In genomic region chr19:4986056-4986455, GRCh38 we compare ENCODE assay signal across 14 cellular contexts. TPM values are rescaled to one million over a fixed set of nuclear protein-coding genes. Genes with fewer than 3 reads are reported as not detected.
DNase-seq lines count a peak whose midpoint lies in the region; ATAC-seq and TF ChIP-seq lines count a peak whose summit lies in the region.
"Had no signal": no experiment of that assay in that cellular context is flagged by ENCODE, and none has a peak within 500 bp of the region (broad histone marks: within the 10 kb centered on the region; RNA-seq: fewer than 3 reads in every experiment).

No MANE protein-coding gene starts in this region.

- peak overlapping the region; percentile 30; the same call in 1 of the 2 replicates for H3K4me2 ChIP-seq in OCI-LY1 (ENCODE audit: low read length)

- peaks cover 60% of the 10 kb centered on the region for H3K4me1 ChIP-seq in OCI-LY1 (ENCODE audit: insufficient read depth, low read length, severe bottlenecking)
- H3K4me1 ChIP-seq in mesodermal cell (ENCODE audit: control insufficient read depth, insufficient read depth, low read length, poor library complexity, severe bottlenecking), result peaks cover 38% of the 10 kb centered on the region
- H3K4me1 ChIP-seq in sigmoid colon, result peaks cover 0 to 68% (median 46%) of the 10 kb centered on the region in 4 donors
- H3K4me1 ChIP-seq: HAP-1 had no signal

- H3K27me3 ChIP-seq in OCI-LY1 (ENCODE audit: insufficient read depth, low read length) (no peaks in the 10 kb centered on the region), sigmoid colon (no peaks in the 10 kb centered on the region)

- intact Hi-C loops in sigmoid colon (cut with DNase I), result loop anchor here (5.0 kb wide), 1 partner anchor 41 kb away; no protein-coding TSS in a partner anchor

- 0 out of 2 replicates have a peak, but pooled peaks cover 12% of the 10 kb centered on the region for H3K79me2 ChIP-seq in OCI-LY1 (ENCODE audit: insufficient read depth, low read length)

- no peak for TF ChIP-seq POLR2A in sigmoid colon (IDR thresholded peaks at IDR 0.05)

- 90 to 91% methylated on average over 16 to 19 of the region's 19 CpGs for WGBS in mesodermal cell (ENCODE audit: insufficient coverage in 2 of 2), 2 experiments
- 94 to 95% methylated on average over 19 of the region's 19 CpGs for WGBS in sigmoid colon, 2 donors

- H3K4me3 ChIP-seq in OCI-LY1 (ENCODE audit: low read depth, low read length, poor library complexity, severe bottlenecking), result no peak overlapping the region
- no peak overlapping the region for H3K4me3 ChIP-seq in mesodermal cell (ENCODE audit: extremely low read depth, insufficient read depth, low read length, poor library complexity, severe bottlenecking)
- H3K4me3 ChIP-seq in sigmoid colon, result no peak overlapping the region
- H3K4me3 ChIP-seq: HAP-1 had no signal

- no peak overlapping the region for H2AFZ ChIP-seq in OCI-LY1 (ENCODE audit: low read length)

- H3K9ac ChIP-seq in OCI-LY1 (ENCODE audit: low read length), result no peak overlapping the region; the same call in 1 of the 2 replicates

- TF ChIP-seq CTCF in C4-2B (conservative IDR thresholded peaks at IDR 0.05) (no peak), OCI-LY1 (IDR thresholded peaks at IDR 0.05; ENCODE audit: low read length) (no peak), sigmoid colon (IDR thresholded peaks at IDR 0.05) (no peak)

- H3K9me3 ChIP-seq in OCI-LY1 (ENCODE audit: low read length) (no peaks in the 10 kb centered on the region), mesodermal cell (ENCODE audit: control insufficient read depth, low read length) (no peaks in the 10 kb centered on the region), sigmoid colon (no peaks in the 10 kb centered on the region)
- H3K9me3 ChIP-seq: HAP-1 had no signal

- no peak for ATAC-seq in GM19035 (IDR thresholded peaks at IDR 0.05; ENCODE audit: unreplicated experiment)
- ATAC-seq: Panc1 had no signal

- no peak for DNase-seq in sigmoid colon
- no peak for DNase-seq in HCEC 1CT
- no peak for DNase-seq in NCI-H128 (lab: John Stamatoyannopoulos, UW; ENCODE audit: unreplicated experiment)
- DNase-seq: CD4-positive, alpha-beta memory T cell; KBM-7; NCI-H2081 treated with DMSO at 0.1 percent for 48 hours; NCI-H2227 treated with DMSO at 0.1 percent for 48 hours; NCI-H524 had no signal

- TF ChIP-seq EP300 in sigmoid colon (IDR thresholded peaks at IDR 0.05), result no peak

- peak overlapping the region; percentile 25; the same call in 1 of the 2 replicates for H3K27ac ChIP-seq in C4-2B
- H3K27ac ChIP-seq in OCI-LY1 (ENCODE audit: low read depth, low read length, poor library complexity, severe bottlenecking), result peak overlapping the region; percentile 76
- H3K27ac ChIP-seq in mesodermal cell (ENCODE audit: low read depth, low read length, severe bottlenecking), result peak overlapping the region; percentile 64
- H3K27ac ChIP-seq in sigmoid colon, result peak overlapping the region in 3 of 4 donors; percentile 33 to 68 (median 36)

- H3K9me2 ChIP-seq in OCI-LY1 (ENCODE audit: low read depth, low read length), result no peaks in the 10 kb centered on the region

- no peaks in the 10 kb centered on the region for H3F3A ChIP-seq in OCI-LY1 (ENCODE audit: insufficient read depth, low read length)

- 0 out of 2 replicates have a peak, but pooled peaks cover 4% of the 10 kb centered on the region for H3K36me3 ChIP-seq in OCI-LY1 (ENCODE audit: insufficient read depth, low read length)
- H3K36me3 ChIP-seq in mesodermal cell (ENCODE audit: control insufficient read depth, insufficient read depth, low read length), result peaks cover 5% of the 10 kb centered on the region
- no peaks in the 10 kb centered on the region for H3K36me3 ChIP-seq in sigmoid colon
- H3K36me3 ChIP-seq: HAP-1 had no signal

- H4K20me1 ChIP-seq in OCI-LY1 (ENCODE audit: insufficient read depth, low read length), result no peaks in the 10 kb centered on the region

RNA-seq across cellular contexts. Expression of gene KDM4B, which starts 17.1 kb away (rescaled TPM):
- polyA plus RNA-seq in mesodermal cell (2013, experiment 1 of 2), result 32.4 TPM
- 31.6 TPM for polyA plus RNA-seq in mesodermal cell (2013, experiment 2 of 2)
- total RNA-seq in sigmoid colon, result 10 to 100 TPM; 20.7 to 46.5 (median 28.8) TPM
- polyA plus RNA-seq in sigmoid colon, result 10 to 100 TPM in 2 of 3 donors, 1 to 10 TPM in 1; 7.2 to 24.0 (median 11.3) TPM

Comparison
In these comparisons a context has a peak if more than half of its experiments do, and no peak if none do; other contexts are left out.
1. H3K27ac ChIP-seq: peak in every context shown above with its lines; median percentile 76 in OCI-LY1; 64 in mesodermal cell; 36 in sigmoid colon; 25 in C4-2B.